13 cellular contexts compared by ENCODE assay signal in the genomic region with DNA sequence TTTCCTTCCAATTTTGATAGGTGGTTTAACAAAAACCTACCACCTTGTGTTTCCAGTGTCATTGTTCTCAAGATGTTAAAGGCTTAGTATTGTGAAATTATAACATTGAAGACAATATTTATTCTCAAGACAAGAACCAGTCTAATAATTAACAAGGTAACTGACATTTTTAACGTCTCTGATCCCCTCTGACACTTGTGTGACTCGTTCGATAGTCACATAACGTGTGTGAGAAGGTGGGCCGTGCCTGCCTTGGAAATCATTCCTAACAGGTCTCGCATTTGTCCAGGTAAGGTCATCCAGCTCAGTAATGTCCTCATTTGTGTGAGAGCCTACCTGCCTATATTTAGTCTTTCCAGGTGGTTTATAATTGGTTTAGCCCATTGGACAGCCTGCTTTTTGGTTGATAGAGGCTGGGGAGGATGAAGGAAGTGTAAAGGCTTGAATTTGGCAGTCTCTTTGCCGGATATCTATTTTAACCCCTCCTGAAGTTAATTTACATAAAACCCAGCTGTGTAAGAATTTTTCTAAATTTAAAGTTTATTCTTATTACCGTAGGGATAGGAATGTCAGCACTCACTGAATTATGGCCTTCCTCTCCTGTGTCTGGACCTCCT.
A peak's percentile ranks its signal among the peaks of the same experiment; 100 is the strongest.
DNase-seq lines count a peak whose midpoint lies in the region; ATAC-seq and TF ChIP-seq lines count a peak whose summit lies in the region.
"Had no signal": no experiment of that assay in that cellular context is flagged by ENCODE, and none has a peak within 500 bp of the region (broad histone marks: within the 10 kb centered on the region; RNA-seq: fewer than 3 reads in every experiment).

No MANE protein-coding gene starts in this region.

- no peaks in the 10 kb centered on the region for H3K9me3 Mint-ChIP-seq in osteocyte (ENCODE audit: unreplicated experiment)
- H3K9me3 Mint-ChIP-seq: T-helper 1 cell treated with Interleukin-12 subunit alpha and Interleukin-12 subunit beta and Interleukin-4 antibody, amounts not matched to agents 30 μg/mL and 1 μg/mL, for 36 hours had no signal

- H3K27me3 Mint-ChIP-seq in osteocyte (ENCODE audit: unreplicated experiment) = no peaks in the 10 kb centered on the region

- ATAC-seq in GM19023 (IDR thresholded peaks at IDR 0.05; ENCODE audit: unreplicated experiment) (peak; percentile 56), HG02571 (IDR thresholded peaks at IDR 0.05; ENCODE audit: unreplicated experiment) (peak; percentile 58)
- ATAC-seq: K562 had no signal

- H3K27ac ChIP-seq in MM.1S (ENCODE audit: low read length) = peak overlapping the region; percentile 46; the same call in 1 of the 2 replicates
- H3K27ac ChIP-seq: cardiac muscle cell had no signal

- peak overlapping the region; percentile 29 for H3K27ac Mint-ChIP-seq in osteocyte (ENCODE audit: unreplicated experiment)
- H3K27ac Mint-ChIP-seq: T-helper 1 cell treated with Interleukin-12 subunit alpha and Interleukin-12 subunit beta and Interleukin-4 antibody, amounts not matched to agents 30 μg/mL and 1 μg/mL, for 36 hours had no signal

- H2AFZ ChIP-seq in MM.1S (ENCODE audit: low read length) = no peak overlapping the region

- H3K9ac ChIP-seq in MM.1S (ENCODE audit: low read length) = no peak overlapping the region

- DNase-seq in MM.1S (peak; percentile 8), osteocyte (ENCODE audit: extremely low spot score, unreplicated experiment) (no peak), COR-L47 (lab: John Stamatoyannopoulos, UW) (no peak), HuH-7 (ENCODE audit: low spot score) (no peak), activated gamma-delta T cell (lab: John Stamatoyannopoulos, UW) (no peak), putamen (ENCODE audit: low spot score) (no peak)
- DNase-seq: DMS53; stimulated activated CD8-positive, alpha-beta memory T cell treated with anti-CD3 and anti-CD28 coated beads, Interleukin-4, amount 100 ng/mL, for 48 hours had no signal

- no peaks in the 10 kb centered on the region for H3K9me2 ChIP-seq in MM.1S (replicated peaks; ENCODE audit: insufficient read depth, low read length)

- no peaks in the 10 kb centered on the region for H4K20me1 ChIP-seq in MM.1S (ENCODE audit: insufficient read depth, low read length)

- H3F3A ChIP-seq in MM.1S (ENCODE audit: insufficient read depth, low read length) = peaks cover 6% of the 10 kb centered on the region

- H3K4me2 ChIP-seq in MM.1S (ENCODE audit: low read depth, low read length) = peak overlapping the region; percentile 66

- H3K9me3 ChIP-seq in MM.1S (replicated peaks; ENCODE audit: insufficient read depth, low read length) = no peaks in the 10 kb centered on the region

- H3K27me3 ChIP-seq in MM.1S (replicated peaks; ENCODE audit: insufficient read depth, low read length) = no peaks in the 10 kb centered on the region
- H3K27me3 ChIP-seq: cardiac muscle cell had no signal

- TF ChIP-seq CTCF in MM.1S (IDR thresholded peaks at IDR 0.05; ENCODE audit: low read length) = no peak
- TF ChIP-seq CTCF in osteocyte (IDR thresholded peaks at IDR 0.05) = no peak

- H3K36me3 Mint-ChIP-seq in osteocyte (ENCODE audit: unreplicated experiment) = no peaks in the 10 kb centered on the region

- peaks cover 31% of the 10 kb centered on the region for H3K79me2 ChIP-seq in MM.1S (ENCODE audit: low read length)

- peaks cover 34% of the 10 kb centered on the region for H3K4me1 ChIP-seq in MM.1S (ENCODE audit: low read length)

- peaks cover 74% of the 10 kb centered on the region for H3K4me1 Mint-ChIP-seq in osteocyte (ENCODE audit: unreplicated experiment)

- H3K4me3 Mint-ChIP-seq in osteocyte (ENCODE audit: unreplicated experiment) = no peak overlapping the region
- H3K4me3 Mint-ChIP-seq: T-helper 1 cell treated with Interleukin-12 subunit alpha and Interleukin-12 subunit beta and Interleukin-4 antibody, amounts not matched to agents 30 μg/mL and 1 μg/mL, for 36 hours had no signal

- no peaks in the 10 kb centered on the region for H3K36me3 ChIP-seq in MM.1S (replicated peaks; ENCODE audit: insufficient read depth, low read length)
- H3K36me3 ChIP-seq: cardiac muscle cell had no signal

- H3K4me3 ChIP-seq in MM.1S (ENCODE audit: low read length) = peak overlapping the region; percentile 4; the same call in 1 of the 2 replicates
- H3K4me3 ChIP-seq: cardiac muscle cell, K562 had no signal
